In genomic region chrX:24023972-24024664, GRCh38 we compare ENCODE assay signal across 8 cellular contexts. TPM values are rescaled to one million over a fixed set of nuclear protein-coding genes. Genes with fewer than 3 reads are reported as not detected.
A peak's percentile ranks its signal among the peaks of the same experiment; 100 is the strongest.
DNase-seq lines count a peak whose midpoint lies in the region; ATAC-seq, FAIRE-seq and TF ChIP-seq lines count a peak whose summit lies in the region.

No MANE protein-coding gene starts in this region.

- H3K4me1 ChIP-seq in Loucy (ENCODE audit: insufficient read depth, low read length, poor library complexity, severe bottlenecking) (peaks cover 18% of the 10 kb centered on the region), body of pancreas (peaks cover 4% of the 10 kb centered on the region), HepG2 (ENCODE audit: insufficient read depth, low read length) (peaks cover 15% of the 10 kb centered on the region; the same call in 1 of the 2 replicates), tibial nerve (peaks cover 0 to 8% (median 0%) of the 10 kb centered on the region in 4 donors)

- 1% methylated on average over 19 of the region's 19 CpGs for WGBS in body of pancreas, 2 donors
- WGBS in HepG2 (ENCODE audit: low lambda C conversion rate), result 1% methylated on average over 19 of the region's 19 CpGs
- 2 to 43% methylated on average over 19 of the region's 19 CpGs for WGBS in tibial nerve, 2 donors

- peaks cover 26% of the 10 kb centered on the region for H4K20me1 ChIP-seq in Loucy (ENCODE audit: insufficient read depth, low read length, poor library complexity, severe bottlenecking)
- no peaks in the 10 kb centered on the region for H4K20me1 ChIP-seq in HepG2 (ENCODE audit: insufficient read depth, low read length)

- H3K36me3 ChIP-seq in Loucy (ENCODE audit: insufficient read depth, low read length) (no peaks in the 10 kb centered on the region), body of pancreas (replicated peaks in 1 of 2; ENCODE audit: insufficient read depth in 1 of 2, low read depth in 2 of 2) (no peaks in the 10 kb centered on the region), HepG2 (replicated peaks in 1 of 2; ENCODE audit: control insufficient read depth in 1 of 2, insufficient read depth in 2 of 2, low read length in 2 of 2) (0 out of 5 replicates have a peak, but pooled peaks cover 0 to 3% of the 10 kb centered on the region in 2 experiments), tibial nerve (no peaks in the 10 kb centered on the region)

- DNase-seq in NCI-H1105 treated with DMSO at 0.1 percent for 48 hours (lab: John Stamatoyannopoulos, UW), result peak; percentile 8
- no peak for DNase-seq in NCI-H1105 (lab: John Stamatoyannopoulos, UW)
- DNase-seq in body of pancreas, result peak in 1 of 4 donors; percentile 2
- DNase-seq in HepG2 (ENCODE audit: low spot score), result no peak
- peak in 1 of 2 donors; percentile 4 for DNase-seq in tibial nerve (ENCODE audit: low spot score in 2 of 2)

- CTCF ChIA-PET in HepG2 (lab: Yijun Ruan, JAX; ENCODE audit: low intra/inter-chr PET ratio, low total read pairs), result no interaction called here

- POLR2A ChIA-PET in HepG2 (lab: Yijun Ruan, JAX), result interaction anchor here (0.5 to 4.1 kb wide), 3 partner anchors 14 to 31 kb away, joined by 3 to 35 read pairs (median 4); partner anchors contain the start of gene EIF2S3

- H3K9me2 ChIP-seq in Loucy (replicated peaks; ENCODE audit: low read depth, low read length), result no peaks in the 10 kb centered on the region

- H3K9me3 ChIP-seq in Loucy (ENCODE audit: insufficient read depth, low read depth, low read length) (no peaks in the 10 kb centered on the region), body of pancreas (no peaks in the 10 kb centered on the region), HepG2 (ENCODE audit: low read length) (no peaks in the 10 kb centered on the region), tibial nerve (no peaks in the 10 kb centered on the region)

- peaks cover 59% of the 10 kb centered on the region for H3K79me2 ChIP-seq in Loucy (ENCODE audit: insufficient read depth, low read length)
- H3K79me2 ChIP-seq in HepG2 (ENCODE audit: insufficient read depth, low read length), result peaks cover 43% of the 10 kb centered on the region

- peak; percentile 14 for ATAC-seq in body of pancreas
- ATAC-seq in HepG2, result peak; percentile 34
- no peak for ATAC-seq in HG03469 (IDR thresholded peaks at IDR 0.05; ENCODE audit: unreplicated experiment)
- ATAC-seq in GM19023 (IDR thresholded peaks at IDR 0.05; ENCODE audit: unreplicated experiment), result no peak

- peak overlapping the region; percentile 60 for H2AFZ ChIP-seq in Loucy (ENCODE audit: low read length)
- H2AFZ ChIP-seq in HepG2 (ENCODE audit: low read length), result no peak overlapping the region

- H3K9ac ChIP-seq in Loucy (ENCODE audit: low read depth, low read length, poor library complexity, severe bottlenecking) (peak overlapping the region; percentile 92), HepG2 (ENCODE audit: insufficient read depth, low read depth, low read length) (peak overlapping the region; percentile 81)

- H3K4me2 ChIP-seq in Loucy (ENCODE audit: low read depth, low read length, poor library complexity, severe bottlenecking), result peak overlapping the region; percentile 79
- H3K4me2 ChIP-seq in HepG2 (ENCODE audit: low read depth, low read length), result peak overlapping the region; percentile 68

- TF ChIP-seq EP300 in HepG2 (IDR thresholded peaks at IDR 0.05; ENCODE audit: low read depth in 2 of 2, low read length in 2 of 2), result no peak
- TF ChIP-seq EP300 in HepG2 (CRISPR knock-in tag; IDR thresholded peaks at IDR 0.05; ENCODE audit: borderline replicate concordance), result no peak
- no peak for TF ChIP-seq EP300 in tibial nerve (IDR thresholded peaks at IDR 0.05)

- in situ Hi-C loops in HepG2 (cut with HindIII; ENCODE audit: extremely low pct_ligation_motif_present, low pct_unique_long_range_greater_than_20kb), result no loop called here

- H3F3A ChIP-seq in Loucy (ENCODE audit: low read depth), result no peaks in the 10 kb centered on the region

- BruUV-seq in HepG2 (replicated peaks; lab: Mats Ljungman, UMichigan), result TSS peak; percentile 68

- H3K4me3 ChIP-seq in Loucy (ENCODE audit: low read length, poor library complexity, severe bottlenecking), result peak overlapping the region; percentile 96
- peak overlapping the region; percentile 43 to 77 for H3K4me3 ChIP-seq in body of pancreas
- peak overlapping the region; percentile 77 to 83 (median 80) for H3K4me3 ChIP-seq in HepG2 (replicated peaks in 1 of 3; ENCODE audit: insufficient read depth in 1 of 3, low read depth in 2 of 3, low read length in 3 of 3)
- peak overlapping the region; percentile 74 to 84 (median 77) for H3K4me3 ChIP-seq in tibial nerve

- FAIRE-seq in HepG2 (lab: Jason Lieb, UNC), result no peak

- H3K27me3 ChIP-seq in Loucy (ENCODE audit: insufficient read depth, low read length, poor library complexity, severe bottlenecking) (no peaks in the 10 kb centered on the region), body of pancreas (no peaks in the 10 kb centered on the region), HepG2 (ENCODE audit: control insufficient read depth in 1 of 2, insufficient read depth in 2 of 2, low read length in 2 of 2) (no peaks in the 10 kb centered on the region; a peak in 1 of 5 replicates), tibial nerve (peaks cover 0 to 6% of the 10 kb centered on the region in 2 donors)

- intact Hi-C loops in body of pancreas (cut with DNase I), result no loop called here
- intact Hi-C loops in HepG2 (cut with micrococcal nuclease; ENCODE audit: unreplicated experiment), result loop anchor here (2.0 kb wide), 2 partner anchors 31 to 115 kb away; partner anchors contain the start of genes CXorf58 and EIF2S3

- TF ChIP-seq CTCF in Loucy (conservative IDR thresholded peaks at IDR 0.05; ENCODE audit: low read length), result no peak
- no peak for TF ChIP-seq CTCF in body of pancreas (IDR thresholded peaks at IDR 0.05)
- no peak for TF ChIP-seq CTCF in HepG2 (CRISPR knock-in tag; IDR thresholded peaks at IDR 0.05)
- no peak for TF ChIP-seq CTCF in tibial nerve (IDR thresholded peaks at IDR 0.05)

- no peak for TF ChIP-seq RAD21 in HepG2 (CRISPR knock-in tag; IDR thresholded peaks at IDR 0.05)

- no peak for TF ChIP-seq POLR2A in body of pancreas (IDR thresholded peaks at IDR 0.05)
- TF ChIP-seq POLR2A in HepG2 (IDR thresholded peaks at IDR 0.05; ENCODE audit: insufficient read depth in 1 of 2, low read depth in 2 of 2, low read length in 2 of 2), result no peak
- TF ChIP-seq POLR2A in tibial nerve (IDR thresholded peaks at IDR 0.05), result no peak

- peak overlapping the region; percentile 87 to 99 (median 94) for H3K27ac ChIP-seq in body of pancreas
- peak overlapping the region; percentile 82 for H3K27ac ChIP-seq in HepG2 (ENCODE audit: extremely low read length, insufficient read depth, low read length)
- H3K27ac ChIP-seq in tibial nerve, result peak overlapping the region; percentile 96 to 98 (median 96)

RNA-seq across cellular contexts. Expression of gene KLHL15, which starts 2.9 kb away (rescaled TPM):
- total RNA-seq in body of pancreas (1 to 10 TPM; 4.7 to 7.6 TPM), HepG2 (2016; rRNA removed; fragmentation: Illumina TruSeq; extraction: Trizol) (5.5 and 6.9 TPM in 2 replicates), tibial nerve (10 to 100 TPM in 2 of 4 donors, 1 to 10 TPM in 2; 6.9 to 13.2 (median 8.9) TPM)
- total RNA-seq in HepG2 (2016; cell fraction: cytosol; rRNA removed; fragmentation: Illumina TruSeq; extraction: Trizol; ENCODE audit: low read depth), result 0.51 and 0.62 TPM in 2 replicates
- total RNA-seq in HepG2 (2016; cell fraction: insoluble cytoplasmic fraction; rRNA removed; fragmentation: Illumina TruSeq; extraction: Trizol), result 5.3 and 6.4 TPM in 2 replicates
- 1.7 and 2.2 TPM in 2 replicates for total RNA-seq in HepG2 (2016; cell fraction: membrane; rRNA removed; fragmentation: Illumina TruSeq; extraction: Trizol)
- total RNA-seq in HepG2 (2016; cell fraction: nucleus; rRNA removed; fragmentation: Illumina TruSeq; extraction: Trizol), result 7.2 and 8.4 TPM in 2 replicates
- 2.1 and 2.8 TPM in 2 replicates for polyA plus RNA-seq in HepG2 (2011; rRNA removed)
- 0.93 and 1.6 TPM in 2 replicates for polyA plus RNA-seq in HepG2 (2011; cell fraction: cytosol; rRNA removed)
- 2.0 TPM in 2 replicates for polyA plus RNA-seq in HepG2 (2011; cell fraction: nucleus; rRNA removed)
- 2.3 and 2.5 TPM in 2 replicates for polyA plus RNA-seq in HepG2 (2012)
- polyA plus RNA-seq in HepG2 (2016; cell fraction: cytosol; fragmentation: Illumina TruSeq; extraction: Trizol; ENCODE audit: low read depth), result 0.10 and 0.11 TPM in 2 replicates
- polyA plus RNA-seq in HepG2 (2016; cell fraction: insoluble cytoplasmic fraction; fragmentation: Illumina TruSeq; extraction: Trizol; ENCODE audit: low read depth), result 3.6 and 3.9 TPM in 2 replicates
- polyA plus RNA-seq in HepG2 (2016; cell fraction: membrane; fragmentation: Illumina TruSeq; extraction: Trizol; ENCODE audit: low read depth), result 0.63 and 0.66 TPM in 2 replicates
- 7.2 and 7.3 TPM in 2 replicates for polyA plus RNA-seq in HepG2 (2016; cell fraction: nucleus; fragmentation: Illumina TruSeq; extraction: Trizol; ENCODE audit: insufficient read depth, low read depth)
- polyA minus RNA-seq in HepG2 (2011; rRNA and poly(A)+ RNA removed; ENCODE audit: low replicate concordance), result 2.7 and 15.6 TPM in 2 replicates
- polyA minus RNA-seq in HepG2 (2011; cell fraction: cytosol; rRNA and poly(A)+ RNA removed), result 3.5 and 4.1 TPM in 2 replicates
- 8.5 and 13.3 TPM in 2 replicates for polyA minus RNA-seq in HepG2 (2011; cell fraction: nucleus; rRNA and poly(A)+ RNA removed)

RNA-seq across cellular contexts. Expression of gene EIF2S3, which starts 30.6 kb away (rescaled TPM):
- total RNA-seq in body of pancreas (100 to 1,000 TPM in 1 of 2 donors, 10 to 100 TPM in 1; 49.1 to 105 TPM), HepG2 (2016; rRNA removed; fragmentation: Illumina TruSeq; extraction: Trizol) (183 and 238 TPM in 2 replicates), tibial nerve (10 to 100 TPM; 62.4 to 77.2 (median 76.4) TPM)
- 37.3 and 41.7 TPM in 2 replicates for total RNA-seq in HepG2 (2016; cell fraction: cytosol; rRNA removed; fragmentation: Illumina TruSeq; extraction: Trizol; ENCODE audit: low read depth)
- total RNA-seq in HepG2 (2016; cell fraction: insoluble cytoplasmic fraction; rRNA removed; fragmentation: Illumina TruSeq; extraction: Trizol), result 180 and 236 TPM in 2 replicates
- 150 and 183 TPM in 2 replicates for total RNA-seq in HepG2 (2016; cell fraction: membrane; rRNA removed; fragmentation: Illumina TruSeq; extraction: Trizol)
- total RNA-seq in HepG2 (2016; cell fraction: nucleus; rRNA removed; fragmentation: Illumina TruSeq; extraction: Trizol), result 88.9 and 103 TPM in 2 replicates
- polyA plus RNA-seq in HepG2 (2011; rRNA removed), result 60.2 and 61.0 TPM in 2 replicates
- polyA plus RNA-seq in HepG2 (2011; cell fraction: cytosol; rRNA removed), result 51.3 and 69.8 TPM in 2 replicates
- 54.5 and 74.4 TPM in 2 replicates for polyA plus RNA-seq in HepG2 (2011; cell fraction: nucleus; rRNA removed)
- polyA plus RNA-seq in HepG2 (2012), result 96.5 and 126 TPM in 2 replicates
- polyA plus RNA-seq in HepG2 (2016; cell fraction: cytosol; fragmentation: Illumina TruSeq; extraction: Trizol; ENCODE audit: low read depth), result 25.0 and 25.4 TPM in 2 replicates
- polyA plus RNA-seq in HepG2 (2016; cell fraction: insoluble cytoplasmic fraction; fragmentation: Illumina TruSeq; extraction: Trizol; ENCODE audit: low read depth), result 189 and 202 TPM in 2 replicates
- 88.6 and 105 TPM in 2 replicates for polyA plus RNA-seq in HepG2 (2016; cell fraction: membrane; fragmentation: Illumina TruSeq; extraction: Trizol; ENCODE audit: low read depth)
- 139 and 141 TPM in 2 replicates for polyA plus RNA-seq in HepG2 (2016; cell fraction: nucleus; fragmentation: Illumina TruSeq; extraction: Trizol; ENCODE audit: insufficient read depth, low read depth)
- 107 and 391 TPM in 2 replicates for polyA minus RNA-seq in HepG2 (2011; rRNA and poly(A)+ RNA removed; ENCODE audit: low replicate concordance)
- 321 and 334 TPM in 2 replicates for polyA minus RNA-seq in HepG2 (2011; cell fraction: cytosol; rRNA and poly(A)+ RNA removed)
- polyA minus RNA-seq in HepG2 (2011; cell fraction: nucleus; rRNA and poly(A)+ RNA removed), result 66.2 and 96.0 TPM in 2 replicates

Comparison
In these comparisons a context has a peak if more than half of its experiments do, and no peak if none do; other contexts are left out.
1. ATAC-seq: peak in body of pancreas (single experiment) and HepG2 (single experiment); none in HG03469 (single experiment) and GM19023 (single experiment).
2. Peak in every context shown above with its lines, with median percentiles within 50 percentile points of each other: H3K4me3 ChIP-seq and H3K27ac ChIP-seq.